In the genomic region with DNA sequence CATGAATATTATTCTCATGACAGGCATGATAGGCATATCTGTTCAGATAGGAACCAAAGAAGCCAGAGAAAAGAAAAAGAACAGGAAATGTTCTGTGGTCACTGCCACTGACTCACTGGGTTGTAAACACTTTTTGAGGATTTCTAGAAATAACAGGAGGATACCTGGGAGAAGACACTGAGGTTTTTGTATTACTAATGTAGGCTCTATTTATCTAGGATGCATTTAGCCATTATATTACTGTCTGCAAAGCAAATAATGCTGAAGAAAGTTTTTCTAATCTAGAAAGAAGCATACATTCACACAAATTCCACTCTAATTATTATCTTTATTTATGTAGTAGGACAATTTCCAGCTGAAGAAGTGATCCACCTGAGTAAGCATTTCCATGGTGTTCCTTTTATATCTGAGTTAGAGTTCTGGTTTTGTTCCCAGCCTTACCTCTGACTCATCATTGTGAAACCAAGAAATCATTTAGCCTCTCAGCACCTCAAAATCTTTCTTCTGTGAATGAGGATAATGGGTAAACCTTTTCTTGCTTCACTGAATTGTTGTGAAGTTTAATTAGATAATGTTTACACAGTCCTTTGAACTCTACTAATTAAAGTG, we compare ENCODE assay signal across 12 cellular contexts. TPM values are rescaled to one million over a fixed set of nuclear protein-coding genes. Genes with fewer than 3 reads are reported as not detected.
A peak's percentile ranks its signal among the peaks of the same experiment; 100 is the strongest.
DNase-seq lines count a peak whose midpoint lies in the region; ATAC-seq, FAIRE-seq and TF ChIP-seq lines count a peak whose summit lies in the region.
"Had no signal": no experiment of that assay in that cellular context is flagged by ENCODE, and none has a peak within 500 bp of the region (broad histone marks: within the 10 kb centered on the region; RNA-seq: fewer than 3 reads in every experiment).

No MANE protein-coding gene starts in this region.

- H3K27ac ChIP-seq in RWPE1: peak overlapping the region; percentile 84

- CTCF ChIA-PET in RWPE1 (lab: Yijun Ruan, JAX): no interaction called here

- POLR2A ChIA-PET in RWPE1 (lab: Yijun Ruan, JAX; ENCODE audit: low non-redundant PET): no interaction called here

- H3K36me3 Mint-ChIP-seq in activated T-helper 2 cell treated with anti-CD3 and anti-CD28 coated beads, Interferon-gamma antibody, Interleukin-2, Interleukin-4, amounts not matched to agents 10 μg/mL and 5 μg/mL and 100 μg/mL, durations not matched to agents 14 hours and 24 hours and 36 hours (ENCODE audit: low read depth): no peaks in the 10 kb centered on the region
- H3K36me3 Mint-ChIP-seq: stimulated activated naive B cell treated with anti-CD40 and anti-IgM and Interleukin-4, amounts not matched to agents 10 μg/mL and 1 μg/mL and 100 μg/mL, for 72 hours had no signal

- no peak for ATAC-seq in HG02852 (IDR thresholded peaks at IDR 0.05; ENCODE audit: unreplicated experiment)
- ATAC-seq: naive thymus-derived CD4-positive, alpha-beta T cell; stimulated activated naive B cell treated with anti-CD40 and anti-IgM and Interleukin-4, amounts not matched to agents 10 μg/mL and 1 μg/mL and 100 μg/mL, for 72 hours had no signal

- no peaks in the 10 kb centered on the region for H3K27me3 Mint-ChIP-seq in activated T-helper 2 cell treated with anti-CD3 and anti-CD28 coated beads, Interferon-gamma antibody, Interleukin-2, Interleukin-4, amounts not matched to agents 10 μg/mL and 5 μg/mL and 100 μg/mL, durations not matched to agents 14 hours and 24 hours and 36 hours (ENCODE audit: low read depth)
- H3K27me3 Mint-ChIP-seq: naive thymus-derived CD4-positive, alpha-beta T cell; stimulated activated naive B cell treated with anti-CD40 and anti-IgM and Interleukin-4, amounts not matched to agents 10 μg/mL and 1 μg/mL and 100 μg/mL, for 72 hours had no signal

- no peak overlapping the region for H3K4me3 ChIP-seq in fibroblast of pulmonary artery (replicated peaks; ENCODE audit: low read depth, low read length)
- H3K4me3 ChIP-seq: HAP-1 had no signal

- no peak overlapping the region for H3K4me3 Mint-ChIP-seq in activated T-helper 2 cell treated with anti-CD3 and anti-CD28 coated beads, Interferon-gamma antibody, Interleukin-2, Interleukin-4, amounts not matched to agents 10 μg/mL and 5 μg/mL and 100 μg/mL, durations not matched to agents 14 hours and 24 hours and 36 hours (ENCODE audit: low read depth)
- H3K4me3 Mint-ChIP-seq: naive thymus-derived CD4-positive, alpha-beta T cell; stimulated activated naive B cell treated with anti-CD40 and anti-IgM and Interleukin-4, amounts not matched to agents 10 μg/mL and 1 μg/mL and 100 μg/mL, for 72 hours had no signal

- no peak for TF ChIP-seq CTCF in RWPE1 (conservative IDR thresholded peaks at IDR 0.05; ENCODE audit: low read depth)
- no peak for TF ChIP-seq CTCF in fibroblast of pulmonary artery (IDR thresholded peaks at IDR 0.05; ENCODE audit: low read length, missing control alignments)

- FAIRE-seq in urothelium cell line (lab: Jason Lieb, UNC): no peak

- no peaks in the 10 kb centered on the region for H3K9me3 Mint-ChIP-seq in activated T-helper 2 cell treated with anti-CD3 and anti-CD28 coated beads, Interferon-gamma antibody, Interleukin-2, Interleukin-4, amounts not matched to agents 10 μg/mL and 5 μg/mL and 100 μg/mL, durations not matched to agents 14 hours and 24 hours and 36 hours
- H3K9me3 Mint-ChIP-seq: naive thymus-derived CD4-positive, alpha-beta T cell; stimulated activated naive B cell treated with anti-CD40 and anti-IgM and Interleukin-4, amounts not matched to agents 10 μg/mL and 1 μg/mL and 100 μg/mL, for 72 hours had no signal

- intact Hi-C loops in activated T-helper 2 cell treated with anti-CD3 and anti-CD28 coated beads, Interferon-gamma antibody, Interleukin-2, Interleukin-4, amounts not matched to agents 10 μg/mL and 5 μg/mL and 100 μg/mL, durations not matched to agents 14 hours and 24 hours and 36 hours (cut with micrococcal nuclease): no loop called here

- no peak overlapping the region for H3K27ac Mint-ChIP-seq in activated T-helper 2 cell treated with anti-CD3 and anti-CD28 coated beads, Interferon-gamma antibody, Interleukin-2, Interleukin-4, amounts not matched to agents 10 μg/mL and 5 μg/mL and 100 μg/mL, durations not matched to agents 14 hours and 24 hours and 36 hours
- H3K27ac Mint-ChIP-seq: stimulated activated naive B cell treated with anti-CD40 and anti-IgM and Interleukin-4, amounts not matched to agents 10 μg/mL and 1 μg/mL and 100 μg/mL, for 72 hours had no signal

- peaks cover 6% of the 10 kb centered on the region for H3K4me1 Mint-ChIP-seq in activated T-helper 2 cell treated with anti-CD3 and anti-CD28 coated beads, Interferon-gamma antibody, Interleukin-2, Interleukin-4, amounts not matched to agents 10 μg/mL and 5 μg/mL and 100 μg/mL, durations not matched to agents 14 hours and 24 hours and 36 hours (ENCODE audit: low read depth)

- DNase-seq in NOMO-1 treated with DMSO at 0.1 percent for 48 hours (lab: John Stamatoyannopoulos, UW; ENCODE audit: unreplicated experiment) (peak; percentile 4), NOMO-1 (lab: John Stamatoyannopoulos, UW; ENCODE audit: unreplicated experiment in 2 of 2) (no peak), RWPE1 (ENCODE audit: low spot score) (peak; percentile 65), fibroblast of pulmonary artery (ENCODE audit: low read depth) (peak; percentile 72), urothelium cell line (ENCODE audit: low spot score) (peak; percentile 46), T-helper 1 cell (no peak)
- no peak for DNase-seq in activated T-helper 2 cell treated with anti-CD3 and anti-CD28 coated beads, Interferon-gamma antibody, Interleukin-2, Interleukin-4, amounts not matched to agents 10 μg/mL and 5 μg/mL and 100 μg/mL, durations not matched to agents 14 hours and 24 hours and 36 hours (ENCODE audit: low spot score)
- DNase-seq: activated T-cell treated with anti-CD3 and anti-CD28 coated beads for 4 hours; naive thymus-derived CD4-positive, alpha-beta T cell; stimulated activated naive B cell treated with anti-CD40 and anti-IgM and Interleukin-4, amounts not matched to agents 10 μg/mL and 1 μg/mL and 100 μg/mL, for 72 hours had no signal

RNA-seq across cellular contexts. Expression of gene EPGN, which starts 40.2 kb away (rescaled TPM):
- total RNA-seq in activated T-helper 2 cell treated with anti-CD3 and anti-CD28 coated beads, Interferon-gamma antibody, Interleukin-2, Interleukin-4, amounts not matched to agents 10 μg/mL and 5 μg/mL and 100 μg/mL, durations not matched to agents 14 hours and 24 hours and 36 hours: not detected in 2 replicates

Comparison
In these comparisons a context has a peak if more than half of its experiments do, and no peak if none do; other contexts are left out.
1. DNase-seq: peak in NOMO-1 treated with DMSO at 0.1 percent for 48 hours (single experiment), RWPE1 (single experiment), fibroblast of pulmonary artery (single experiment) and urothelium cell line (single experiment); none in NOMO-1 (0 of 2), activated T-helper 2 cell treated with anti-CD3 and anti-CD28 coated beads, Interferon-gamma antibody, Interleukin-2, Interleukin-4, amounts not matched to agents 10 μg/mL and 5 μg/mL and 100 μg/mL, durations not matched to agents 14 hours and 24 hours and 36 hours (single experiment) and T-helper 1 cell (0 of 5).